27 cellular contexts compared by ENCODE assay signal in the genomic region with DNA sequence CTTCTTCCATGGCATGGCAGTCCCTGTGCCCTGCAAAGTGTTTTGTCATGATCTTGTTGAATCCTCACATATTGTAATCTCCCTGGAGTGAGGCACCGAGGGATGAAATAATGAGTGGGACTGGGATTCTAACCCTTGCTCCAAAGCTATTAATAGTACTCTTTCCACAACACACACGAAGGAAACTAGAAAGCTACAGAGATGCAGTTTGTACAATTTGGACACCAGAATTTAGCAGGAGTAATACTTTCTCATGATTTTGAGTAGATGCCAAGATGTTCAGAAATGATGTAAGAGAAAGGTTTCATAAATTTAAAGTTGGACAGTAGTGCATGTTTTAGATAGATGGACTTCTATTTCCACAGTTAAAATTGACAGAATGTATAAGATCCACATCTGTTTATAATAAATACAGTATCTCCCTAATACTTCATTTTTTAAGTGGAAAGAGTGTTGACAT. TPM values are rescaled to one million over a fixed set of nuclear protein-coding genes. Genes with fewer than 3 reads are reported as not detected.
A peak's percentile ranks its signal among the peaks of the same experiment; 100 is the strongest.
DNase-seq lines count a peak whose midpoint lies in the region; ATAC-seq, FAIRE-seq and TF ChIP-seq lines count a peak whose summit lies in the region.
"Had no signal": no experiment of that assay in that cellular context is flagged by ENCODE, and none has a peak within 500 bp of the region (broad histone marks: within the 10 kb centered on the region; RNA-seq: fewer than 3 reads in every experiment).

No MANE protein-coding gene starts in this region.

- H3K9ac ChIP-seq in HepG2 (ENCODE audit: insufficient read depth, low read depth, low read length), result no peak overlapping the region
- H3K9ac ChIP-seq in K562 (ENCODE audit: insufficient read depth in 1 of 2, low read depth in 2 of 2, low read length in 2 of 2), result no peak overlapping the region

- CTCF ChIA-PET in HepG2 (lab: Yijun Ruan, JAX; ENCODE audit: low intra/inter-chr PET ratio, low total read pairs) (interaction anchor here (0.7 to 1.6 kb wide), 3 partner anchors 54 to 688 kb away, joined by 3 to 5 read pairs (median 4); no protein-coding TSS in a partner anchor), K562 (lab: Yijun Ruan, JAX; ENCODE audit: low intra/inter-chr PET ratio) (no interaction called here)

- H3K27ac ChIP-seq in HepG2 (ENCODE audit: extremely low read length, insufficient read depth, low read length) (no peak overlapping the region), right lobe of liver (no peak overlapping the region), K562 (ENCODE audit: extremely low read depth, low read depth, low read length) (no peak overlapping the region)
- H3K27ac ChIP-seq: epithelial cell of prostate, gastrocnemius medialis, HL-60 had no signal

- FAIRE-seq in HepG2 (lab: Jason Lieb, UNC), result no peak
- FAIRE-seq in K562 (lab: Jason Lieb, UNC), result no peak
- FAIRE-seq: A204.1 had no signal

- H3K36me3 ChIP-seq in HepG2 (replicated peaks in 1 of 2; ENCODE audit: control insufficient read depth in 1 of 2, insufficient read depth in 2 of 2, low read length in 2 of 2) (no peaks in the 10 kb centered on the region), right lobe of liver (no peaks in the 10 kb centered on the region), K562 (ENCODE audit: control insufficient read depth, insufficient read depth, low read length) (no peaks in the 10 kb centered on the region)
- H3K36me3 ChIP-seq: gastrocnemius medialis had no signal

- TF ChIP-seq RAD21 in HepG2 (CRISPR knock-in tag; IDR thresholded peaks at IDR 0.05), result no peak
- TF ChIP-seq RAD21 in K562 (CRISPR knock-in tag; conservative IDR thresholded peaks at IDR 0.05 in 1 of 2, IDR thresholded peaks at IDR 0.05 in 1 of 2), result no peak

- DNase-seq in HepG2 (ENCODE audit: low spot score) (no peak), right lobe of liver (no peak), K562 (ENCODE audit: extremely low read depth in 1 of 4, low spot score in 3 of 4) (no peak), glutamatergic neuron (no peak), HT-29 (ENCODE audit: low spot score) (no peak), lower leg skin (ENCODE audit: low spot score in 2 of 2) (no peak)
- no peak for DNase-seq in stimulated activated CD4-positive, alpha-beta T cell treated with anti-CD3 and anti-CD28 coated beads, Interleukin-4, amount 100 ng/mL, for 24 hours
- DNase-seq: activated B cell treated with CpG ODN at 0.5 μM for 24 hours; activated CD4-positive, alpha-beta T cell treated with anti-CD3 and anti-CD28 coated beads, Interleukin-2, amount 50 U/mL, for 48 hours; activated gamma-delta T cell treated with Interleukin-2 at 50 U/mL for 16 hours; amygdala; gastrocnemius medialis; GOT3; IMR-90; naive B cell; NCI-H1436; NCI-H2107; occipital lobe; stimulated activated CD4-positive, alpha-beta T cell treated with anti-CD3 and anti-CD28 coated beads, Interleukin-12 subunit alpha, Interleukin-12 subunit beta, amount 100 ng/mL, for 4 hours; stimulated activated naive CD8-positive, alpha-beta T cell treated with anti-CD3 and anti-CD28 coated beads, Interleukin-15, amount 100 ng/mL, for 72 hours; T-helper 9 cell had no signal

- H2AFZ ChIP-seq in HepG2 (ENCODE audit: low read length) (no peak overlapping the region), K562 (ENCODE audit: low read depth, low read length) (peak overlapping the region; percentile 89)

- in situ Hi-C loops in HepG2 (cut with HindIII; ENCODE audit: extremely low pct_ligation_motif_present, low pct_unique_long_range_greater_than_20kb) (no loop called here), K562 (cut with MboI) (no loop called here)

- no peaks in the 10 kb centered on the region for H4K20me1 ChIP-seq in HepG2 (ENCODE audit: insufficient read depth, low read length)
- H4K20me1 ChIP-seq in K562 (replicated peaks; ENCODE audit: control insufficient read depth, insufficient read depth, low read length), result no peaks in the 10 kb centered on the region; the same call in 1 of the 2 replicates

- no peak for TF ChIP-seq CTCF in HepG2 (CRISPR knock-in tag; IDR thresholded peaks at IDR 0.05)
- TF ChIP-seq CTCF in right lobe of liver (IDR thresholded peaks at IDR 0.05), result no peak
- no peak for TF ChIP-seq CTCF in K562 (IDR thresholded peaks at IDR 0.05 in 2 of 3, conservative IDR thresholded peaks at IDR 0.05 in 1 of 3; ENCODE audit: insufficient read depth in 2 of 3, low read depth in 1 of 3, low read length in 3 of 3)
- peak; percentile 35 for TF ChIP-seq CTCF in glutamatergic neuron (IDR thresholded peaks at IDR 0.05; ENCODE audit: partially characterized antibody, unreplicated experiment)
- TF ChIP-seq CTCF in lower leg skin (IDR thresholded peaks at IDR 0.05), result no peak

- no peaks in the 10 kb centered on the region for H3K9me3 Mint-ChIP-seq in glutamatergic neuron (ENCODE audit: unreplicated experiment)
- H3K9me3 Mint-ChIP-seq: activated B cell treated with CpG ODN at 0.5 μM for 24 hours; dendritic cell treated with granulocyte-macrophage colony-stimulating factor and Interleukin-4, amounts not matched to agents 40 ng/mL and 50 ng/mL, for 4 days; stimulated activated naive CD8-positive, alpha-beta T cell treated with anti-CD3 and anti-CD28 coated beads, Interleukin-15, amount 100 ng/mL, for 72 hours had no signal

- H3K4me1 ChIP-seq in HepG2 (ENCODE audit: insufficient read depth, low read length) (peaks cover 31% of the 10 kb centered on the region), right lobe of liver (peaks cover 0 to 5% (median 0%) of the 10 kb centered on the region in 4 donors), K562 (replicated peaks in 1 of 2; ENCODE audit: control insufficient read depth in 2 of 2, insufficient read depth in 2 of 2, low read length in 2 of 2) (peaks cover 17 to 43% of the 10 kb centered on the region in 2 experiments)
- H3K4me1 ChIP-seq: gastrocnemius medialis had no signal

- no peaks in the 10 kb centered on the region for H3K79me2 ChIP-seq in HepG2 (ENCODE audit: insufficient read depth, low read length)
- H3K79me2 ChIP-seq in K562 (ENCODE audit: control insufficient read depth, insufficient read depth, low read length), result no peaks in the 10 kb centered on the region

- TF ChIP-seq POLR2A in HepG2 (IDR thresholded peaks at IDR 0.05; ENCODE audit: insufficient read depth in 1 of 2, low read depth in 2 of 2, low read length in 2 of 2), result no peak
- no peak for TF ChIP-seq POLR2A in right lobe of liver (IDR thresholded peaks at IDR 0.05)
- no peak for TF ChIP-seq POLR2A in K562 (conservative IDR thresholded peaks at IDR 0.05)
- no peak for TF ChIP-seq POLR2A in lower leg skin (IDR thresholded peaks at IDR 0.05)

- BruUV-seq in HepG2 (replicated peaks; lab: Mats Ljungman, UMichigan) (no TSS peak), K562 (replicated peaks; lab: Mats Ljungman, UMichigan) (no TSS peak)

- H3K9me1 ChIP-seq in K562 (ENCODE audit: control insufficient read depth, insufficient read depth, low read length), result no peaks in the 10 kb centered on the region

- no peaks in the 10 kb centered on the region for H3K27me3 Mint-ChIP-seq in glutamatergic neuron (ENCODE audit: unreplicated experiment)

- H3K9me3 ChIP-seq in HepG2 (ENCODE audit: low read length), result no peaks in the 10 kb centered on the region
- no peaks in the 10 kb centered on the region for H3K9me3 ChIP-seq in right lobe of liver
- no peaks in the 10 kb centered on the region for H3K9me3 ChIP-seq in K562 (replicated peaks; ENCODE audit: control insufficient read depth, insufficient read depth, low read depth, low read length)
- H3K9me3 ChIP-seq: gastrocnemius medialis had no signal

- ATAC-seq in HepG2, result no peak
- ATAC-seq in right lobe of liver, result no peak
- ATAC-seq in K562, result no peak
- no peak for ATAC-seq in HG02938 (IDR thresholded peaks at IDR 0.05; ENCODE audit: unreplicated experiment)
- ATAC-seq: gastrocnemius medialis; stimulated activated naive CD8-positive, alpha-beta T cell treated with anti-CD3 and anti-CD28 coated beads, Interleukin-15, amount 100 ng/mL, for 72 hours had no signal

- peaks cover 8% of the 10 kb centered on the region for H3K36me3 Mint-ChIP-seq in glutamatergic neuron (ENCODE audit: unreplicated experiment)
- H3K36me3 Mint-ChIP-seq: memory B cell, naive B cell had no signal

- WGBS in HepG2 (ENCODE audit: low lambda C conversion rate), result 39% methylated on average over 2 of the region's 2 CpGs
- WGBS in right lobe of liver (ENCODE audit: insufficient coverage, low coverage, low lambda C conversion rate, missing lambda C conversion rate), result 47% methylated on average over 2 of the region's 2 CpGs
- WGBS in K562 (ENCODE audit: insufficient coverage, low coverage, missing lambda C conversion rate), result 32% methylated on average over 2 of the region's 2 CpGs
- 29 to 36% methylated on average over 2 of the region's 2 CpGs for WGBS in lower leg skin, 2 donors

- no peak overlapping the region for H3K4me3 Mint-ChIP-seq in glutamatergic neuron (ENCODE audit: unreplicated experiment)
- H3K4me3 Mint-ChIP-seq: activated B cell treated with CpG ODN at 0.5 μM for 24 hours; dendritic cell treated with granulocyte-macrophage colony-stimulating factor and Interleukin-4, amounts not matched to agents 40 ng/mL and 50 ng/mL, for 4 days; memory B cell; naive B cell; stimulated activated naive CD8-positive, alpha-beta T cell treated with anti-CD3 and anti-CD28 coated beads, Interleukin-15, amount 100 ng/mL, for 72 hours had no signal

- H3K27me3 ChIP-seq in HepG2 (ENCODE audit: control insufficient read depth in 1 of 2, insufficient read depth in 2 of 2, low read length in 2 of 2) (no peaks in the 10 kb centered on the region), right lobe of liver (no peaks in the 10 kb centered on the region), K562 (ENCODE audit: control insufficient read depth in 2 of 2, insufficient read depth in 2 of 2, low read length in 2 of 2) (no peaks in the 10 kb centered on the region)
- H3K27me3 ChIP-seq: gastrocnemius medialis had no signal

- H3K4me2 ChIP-seq in HepG2 (ENCODE audit: low read depth, low read length) (peak overlapping the region; percentile 32; the same call in 1 of the 2 replicates), K562 (ENCODE audit: insufficient read depth, low read length) (peak overlapping the region; percentile 71)

- H3K4me3 ChIP-seq in HepG2 (replicated peaks in 1 of 3; ENCODE audit: insufficient read depth in 1 of 3, low read depth in 2 of 3, low read length in 3 of 3) (no peak overlapping the region), right lobe of liver (no peak overlapping the region), K562 (no peak overlapping the region), lower leg skin (ENCODE audit: low read depth, poor library complexity, severe bottlenecking) (no peak overlapping the region)
- H3K4me3 ChIP-seq: gastrocnemius medialis had no signal

- POLR2A ChIA-PET in HepG2 (lab: Yijun Ruan, JAX) (interaction anchor here (0.5 kb wide), 1 partner anchor 706 kb away, joined by 3 read pairs; no protein-coding TSS in a partner anchor), K562 (lab: Yijun Ruan, JAX) (interaction anchor here (0.6 to 0.9 kb wide), 2 partner anchors 10 to 28 kb away, joined by 3 read pairs; no protein-coding TSS in a partner anchor)

- intact Hi-C loops in HepG2 (cut with micrococcal nuclease; ENCODE audit: unreplicated experiment), result loop anchor here (5.0 kb wide), 1 partner anchor 688 kb away; no protein-coding TSS in a partner anchor
- intact Hi-C loops in right lobe of liver (cut with DNase I), result no loop called here
- intact Hi-C loops in K562 (cut with micrococcal nuclease), result no loop called here
- intact Hi-C loops in lower leg skin (cut with DNase I; ENCODE audit: low total_unique reads), result no loop called here

- peaks cover 2% of the 10 kb centered on the region for H3K4me1 Mint-ChIP-seq in glutamatergic neuron (ENCODE audit: low read depth, unreplicated experiment)
- H3K4me1 Mint-ChIP-seq: activated B cell treated with CpG ODN at 0.5 μM for 24 hours; stimulated activated naive CD8-positive, alpha-beta T cell treated with anti-CD3 and anti-CD28 coated beads, Interleukin-15, amount 100 ng/mL, for 72 hours had no signal

- no peak for TF ChIP-seq EP300 in HepG2 (IDR thresholded peaks at IDR 0.05; ENCODE audit: low read depth in 2 of 2, low read length in 2 of 2)
- no peak for TF ChIP-seq EP300 in HepG2 (CRISPR knock-in tag; IDR thresholded peaks at IDR 0.05; ENCODE audit: borderline replicate concordance)
- TF ChIP-seq EP300 in K562 (IDR thresholded peaks at IDR 0.05; ENCODE audit: low read length), result no peak

- H3K27ac Mint-ChIP-seq in glutamatergic neuron (ENCODE audit: unreplicated experiment), result no peak overlapping the region
- H3K27ac Mint-ChIP-seq: activated B cell treated with CpG ODN at 0.5 μM for 24 hours; dendritic cell treated with granulocyte-macrophage colony-stimulating factor and Interleukin-4, amounts not matched to agents 40 ng/mL and 50 ng/mL, for 4 days; memory B cell; naive B cell; stimulated activated naive CD8-positive, alpha-beta T cell treated with anti-CD3 and anti-CD28 coated beads, Interleukin-15, amount 100 ng/mL, for 72 hours had no signal

RNA-seq across cellular contexts. Expression of gene PRR15, which starts 46.4 kb away (rescaled TPM):
- total RNA-seq in HepG2 (2016; rRNA removed; fragmentation: Illumina TruSeq; extraction: Trizol) (6.2 and 7.8 TPM in 2 replicates), right lobe of liver (1 to 10 TPM in 1 of 6 experiments, under 1 TPM in 2, not detected in 3; 0.18 to 1.3 (median 0.42) TPM), K562 (2014; rRNA removed) (not detected in 2 replicates), K562 (2014; rRNA removed; fragmentation: Illumina TruSeq; extraction: Trizol) (not detected in 2 replicates), K562 (2015; rRNA removed; fragmentation: Illumina TruSeq; extraction: Trizol) (not detected in 2 replicates), K562 (2021) (not detected in 2 replicates), glutamatergic neuron (ENCODE audit: unreplicated experiment) (not detected), lower leg skin (under 1 TPM in 3 of 4 donors, not detected in 1; 0.15 to 0.67 (median 0.58) TPM)
- total RNA-seq in HepG2 (2016; cell fraction: cytosol; rRNA removed; fragmentation: Illumina TruSeq; extraction: Trizol; ENCODE audit: low read depth), result 2.9 and 3.6 TPM in 2 replicates
- total RNA-seq in HepG2 (2016; cell fraction: insoluble cytoplasmic fraction; rRNA removed; fragmentation: Illumina TruSeq; extraction: Trizol), result 4.6 and 9.4 TPM in 2 replicates
- 7.8 and 8.3 TPM in 2 replicates for total RNA-seq in HepG2 (2016; cell fraction: membrane; rRNA removed; fragmentation: Illumina TruSeq; extraction: Trizol)
- 7.4 and 7.9 TPM in 2 replicates for total RNA-seq in HepG2 (2016; cell fraction: nucleus; rRNA removed; fragmentation: Illumina TruSeq; extraction: Trizol)
- polyA plus RNA-seq in HepG2 (2011; rRNA removed) (2.3 and 3.2 TPM in 2 replicates), K562 (2011; rRNA removed) (not detected in 2 replicates), K562 (2014; fragmentation: Illumina TruSeq; extraction: Trizol) (not detected in 2 replicates), K562 (2014; fragmentation: Nextera tagmentation; extraction: Ambion mirVana) (not detected), K562 (2014; rRNA removed) (not detected in 2 replicates)
- 2.9 and 3.1 TPM in 2 replicates for polyA plus RNA-seq in HepG2 (2011; cell fraction: cytosol; rRNA removed)
- polyA plus RNA-seq in HepG2 (2011; cell fraction: nucleus; rRNA removed), result 2.3 and 3.0 TPM in 2 replicates
- polyA plus RNA-seq in HepG2 (2012), result 2.8 and 3.6 TPM in 2 replicates
- 2.1 and 2.9 TPM in 2 replicates for polyA plus RNA-seq in HepG2 (2016; cell fraction: cytosol; fragmentation: Illumina TruSeq; extraction: Trizol; ENCODE audit: low read depth)
- polyA plus RNA-seq in HepG2 (2016; cell fraction: insoluble cytoplasmic fraction; fragmentation: Illumina TruSeq; extraction: Trizol; ENCODE audit: low read depth), result 8.8 and 9.5 TPM in 2 replicates
- polyA plus RNA-seq in HepG2 (2016; cell fraction: membrane; fragmentation: Illumina TruSeq; extraction: Trizol; ENCODE audit: low read depth), result 6.8 and 6.9 TPM in 2 replicates
- polyA plus RNA-seq in HepG2 (2016; cell fraction: nucleus; fragmentation: Illumina TruSeq; extraction: Trizol; ENCODE audit: insufficient read depth, low read depth), result 11.5 and 13.0 TPM in 2 replicates
- 0.19 and 2.5 TPM in 2 replicates for polyA minus RNA-seq in HepG2 (2011; rRNA and poly(A)+ RNA removed; ENCODE audit: low replicate concordance)
- 2.4 and 2.6 TPM in 2 replicates for polyA minus RNA-seq in HepG2 (2011; cell fraction: cytosol; rRNA and poly(A)+ RNA removed)
- 2.4 and 2.8 TPM in 2 replicates for polyA minus RNA-seq in HepG2 (2011; cell fraction: nucleus; rRNA and poly(A)+ RNA removed)
- total RNA-seq in K562 (2011; cell fraction: chromatin; rRNA removed; ENCODE audit: low replicate concordance), result not detected in 2 replicates
- total RNA-seq in K562 (2011; cell fraction: nucleolus; rRNA removed), result not detected in 2 replicates
- not detected in 2 replicates for total RNA-seq in K562 (2011; cell fraction: nucleoplasm; rRNA removed)
- polyA plus RNA-seq in K562 (2011; cell fraction: cytosol; rRNA removed), result not detected in 2 replicates
- not detected in 2 replicates for polyA plus RNA-seq in K562 (2011; cell fraction: nucleus; rRNA removed)
- polyA plus RNA-seq in K562 (2012), result not detected in 2 replicates
- polyA minus RNA-seq in K562 (2011; rRNA and poly(A)+ RNA removed), result not detected in 2 replicates
- polyA minus RNA-seq in K562 (2011; cell fraction: cytosol; rRNA and poly(A)+ RNA removed), result not detected in 2 replicates
- polyA minus RNA-seq in K562 (2011; cell fraction: nucleus; rRNA and poly(A)+ RNA removed), result not detected in 2 replicates
- total RNA-seq in HT-29 (2014; rRNA removed; shearing (Covaris generic)), result 101 and 105 TPM in 2 replicates
- total RNA-seq: activated B cell treated with CpG ODN at 0.5 μM for 24 hours, IMR-90, occipital lobe had no signal
- polyA plus RNA-seq: IMR-90 had no signal

Comparison
In these comparisons a context has a peak if more than half of its experiments do, and no peak if none do; other contexts are left out.
1. Of the 241 proteins assayed by ChIP-seq in both HepG2 and K562: peak only in HepG2: CBX5; only in K562: none; in both: none; in neither: 240.